Comparison of ENCODE assay signal across 9 cellular contexts in genomic region chr1:206467915-206468314, GRCh38. TPM values are rescaled to one million over a fixed set of nuclear protein-coding genes. Genes with fewer than 3 reads are reported as not detected.
DNase-seq lines count a peak whose midpoint lies in the region; FAIRE-seq and TF ChIP-seq lines count a peak whose summit lies in the region.
"Had no signal": no experiment of that assay in that cellular context is flagged by ENCODE, and none has a peak within 500 bp of the region (broad histone marks: within the 10 kb centered on the region; RNA-seq: fewer than 3 reads in every experiment).

No MANE protein-coding gene starts in this region.

- no peak overlapping the region for H3K9ac ChIP-seq in trophoblast cell (ENCODE audit: low read length)
- no peak overlapping the region for H3K9ac ChIP-seq in MM.1S (ENCODE audit: low read length)

- DNase-seq in GF-D8 (lab: John Stamatoyannopoulos, UW) = peak; percentile 92
- peak; percentile 58 for DNase-seq in NCI-H510A (lab: John Stamatoyannopoulos, UW)
- peak; percentile 25 for DNase-seq in bronchial epithelial cell (ENCODE audit: low read depth)
- DNase-seq in trophoblast cell = peak; percentile 39 to 49
- DNase-seq in stimulated activated CD4-positive, alpha-beta T cell treated with anti-CD3 and anti-CD28 coated beads, Interleukin-4, amount 100 ng/mL, for 4 hours = no peak
- no peak for DNase-seq in MM.1S
- DNase-seq in KG1 (lab: John Stamatoyannopoulos, UW) = no peak
- no peak for DNase-seq in NCI-H2107 (lab: John Stamatoyannopoulos, UW)
- DNase-seq: NCI-H1436 treated with DMSO at 0.1 percent for 48 hours had no signal

- no peak overlapping the region for H4K91ac ChIP-seq in trophoblast cell (ENCODE audit: low read depth, low read length)

- H3K27ac ChIP-seq in trophoblast cell (ENCODE audit: low read depth, low read length) = no peak overlapping the region
- H3K27ac ChIP-seq in MM.1S (ENCODE audit: low read length) = no peak overlapping the region

- peaks cover 11% of the 10 kb centered on the region for H3K79me1 ChIP-seq in trophoblast cell (ENCODE audit: low read length)

- TF ChIP-seq CTCF in bronchial epithelial cell (IDR thresholded peaks at IDR 0.05; ENCODE audit: insufficient read depth, low read length, severe bottlenecking) (no peak), MM.1S (IDR thresholded peaks at IDR 0.05; ENCODE audit: low read length) (no peak)

- H4K12ac ChIP-seq in trophoblast cell (ENCODE audit: low read depth, low read length) = no peak overlapping the region

- no peak overlapping the region for H3K18ac ChIP-seq in trophoblast cell (ENCODE audit: low read length)

- H4K8ac ChIP-seq in trophoblast cell (ENCODE audit: low read depth, low read length) = no peak overlapping the region

- no peaks in the 10 kb centered on the region for H4K20me1 ChIP-seq in MM.1S (ENCODE audit: insufficient read depth, low read length)

- H3F3A ChIP-seq in MM.1S (ENCODE audit: insufficient read depth, low read length) = peaks cover 31% of the 10 kb centered on the region

- no peak overlapping the region for H2BK5ac ChIP-seq in trophoblast cell (ENCODE audit: low read depth, low read length, poor library complexity)

- H3K4me2 ChIP-seq in trophoblast cell (ENCODE audit: low read length) (no peak overlapping the region), MM.1S (ENCODE audit: low read depth, low read length) (no peak overlapping the region)

- H2AFZ ChIP-seq in trophoblast cell (ENCODE audit: insufficient read depth, low read length, poor library complexity) (no peak overlapping the region), MM.1S (ENCODE audit: low read length) (no peak overlapping the region)

- H3K9me2 ChIP-seq in MM.1S (replicated peaks; ENCODE audit: insufficient read depth, low read length) = no peaks in the 10 kb centered on the region

- H3K36me3 ChIP-seq in bronchial epithelial cell (ENCODE audit: control insufficient read depth, insufficient read depth, low read length) (no peaks in the 10 kb centered on the region), trophoblast cell (ENCODE audit: control insufficient read depth in 1 of 2, insufficient read depth in 2 of 2, low read length in 2 of 2) (peaks cover 8% of the 10 kb centered on the region in 2 experiments), MM.1S (replicated peaks; ENCODE audit: insufficient read depth, low read length) (no peaks in the 10 kb centered on the region)

- no peak overlapping the region for H3K23ac ChIP-seq in trophoblast cell (ENCODE audit: low read length)

- H3K79me2 ChIP-seq in trophoblast cell (ENCODE audit: control insufficient read depth, insufficient read depth, low read length, poor library complexity) (peaks cover 4% of the 10 kb centered on the region), MM.1S (ENCODE audit: low read length) (peaks cover 27% of the 10 kb centered on the region)

- H2AK5ac ChIP-seq in trophoblast cell (ENCODE audit: low read length) = no peak overlapping the region

- H3K4me1 ChIP-seq in trophoblast cell (ENCODE audit: control insufficient read depth in 1 of 2, insufficient read depth in 2 of 2, low read length in 2 of 2) = peaks cover 21 to 30% of the 10 kb centered on the region in 2 experiments
- H3K4me1 ChIP-seq in MM.1S (ENCODE audit: low read length) = peaks cover 70% of the 10 kb centered on the region

- no peak overlapping the region for H3K4ac ChIP-seq in trophoblast cell (ENCODE audit: low read depth, low read length)

- FAIRE-seq in bronchial epithelial cell (lab: Jason Lieb, UNC) = no peak

- no peak overlapping the region for H3K4me3 ChIP-seq in bronchial epithelial cell (ENCODE audit: low read depth, low read length)
- H3K4me3 ChIP-seq in trophoblast cell (ENCODE audit: low read depth, low read length) = no peak overlapping the region
- H3K4me3 ChIP-seq in MM.1S (ENCODE audit: low read length) = no peak overlapping the region

- no peak overlapping the region for H2BK120ac ChIP-seq in trophoblast cell (ENCODE audit: insufficient read depth, low read length, poor library complexity)

- H2BK12ac ChIP-seq in trophoblast cell (ENCODE audit: low read length) = no peak overlapping the region

- no peaks in the 10 kb centered on the region for H3K27me3 ChIP-seq in bronchial epithelial cell (ENCODE audit: control insufficient read depth, insufficient read depth, low read length)
- H3K27me3 ChIP-seq in trophoblast cell (ENCODE audit: insufficient read depth, low read length) = no peaks in the 10 kb centered on the region
- H3K27me3 ChIP-seq in MM.1S (replicated peaks; ENCODE audit: insufficient read depth, low read length) = no peaks in the 10 kb centered on the region

- H3K9me3 ChIP-seq in trophoblast cell (ENCODE audit: insufficient read depth, low read depth, low read length) = no peaks in the 10 kb centered on the region
- no peaks in the 10 kb centered on the region for H3K9me3 ChIP-seq in MM.1S (replicated peaks; ENCODE audit: insufficient read depth, low read length)

- H3K14ac ChIP-seq in trophoblast cell (ENCODE audit: low read length) = no peak overlapping the region

- WGBS in trophoblast cell (ENCODE audit: extremely low coverage, insufficient coverage, insufficient read length) = no CpG with 5 or more reads among the region's 9 CpGs

RNA-seq across cellular contexts. Expression of gene IKBKE, which starts 2.4 kb away (rescaled TPM):
- total RNA-seq in bronchial epithelial cell = 2.9 and 5.8 TPM in 2 replicates
- polyA plus RNA-seq in trophoblast cell (2013) = 3.0 and 3.3 TPM in 2 replicates

RNA-seq across cellular contexts. Expression of gene RASSF5, which starts 39.4 kb away (rescaled TPM):
- 3.4 and 4.6 TPM in 2 replicates for total RNA-seq in bronchial epithelial cell
- polyA plus RNA-seq in trophoblast cell (2013) = 0.07 and 0.08 TPM in 2 replicates

Comparison
In these comparisons a context has a peak if more than half of its experiments do, and no peak if none do; other contexts are left out.
1. DNase-seq: peak in GF-D8 (single experiment), NCI-H510A (single experiment), bronchial epithelial cell (single experiment) and trophoblast cell (2 of 2); none in stimulated activated CD4-positive, alpha-beta T cell treated with anti-CD3 and anti-CD28 coated beads, Interleukin-4, amount 100 ng/mL, for 4 hours (0 of 2), MM.1S (single experiment), KG1 (single experiment) and NCI-H2107 (single experiment).